ENCODE assay signal across 1 cellular context in the genomic region with DNA sequence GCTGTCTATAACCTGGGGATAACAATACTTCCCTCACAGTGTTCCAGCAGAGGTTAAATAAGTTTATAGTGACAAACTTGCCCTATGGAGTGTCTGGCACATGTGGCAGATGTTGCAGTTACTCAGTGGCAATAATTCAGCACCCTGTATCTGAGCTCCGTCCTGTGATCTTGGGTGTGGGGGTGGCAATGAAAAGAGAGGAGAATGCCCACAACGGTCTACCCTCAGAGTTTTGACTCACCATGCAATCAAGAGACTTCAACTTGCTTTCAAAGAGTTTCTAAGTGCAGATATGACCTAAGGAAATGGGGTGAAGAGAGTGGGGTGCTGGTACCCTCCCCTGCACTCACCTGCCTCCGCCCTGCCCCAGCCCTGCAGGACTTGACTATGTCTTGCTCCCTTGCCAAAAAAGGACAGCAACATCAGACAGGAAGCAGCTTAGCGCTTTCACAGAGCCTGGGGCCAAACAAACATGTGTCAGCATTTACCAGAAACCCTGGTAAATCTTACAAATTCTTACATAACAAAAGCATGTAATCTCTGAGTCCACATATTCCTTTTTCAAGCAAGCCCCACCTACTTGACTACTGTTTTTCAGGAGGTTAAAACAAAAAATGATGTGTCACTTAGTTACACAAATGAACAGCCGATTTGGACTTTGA.
TF ChIP-seq lines count a peak whose summit lies in the region.

No MANE protein-coding gene starts in this region.

TF ChIP-seq in HepG2, 621 proteins besides CTCF, POLR2A, EP300 and RAD21 (continued from another document):
- TF ChIP-seq, protein P1, sequence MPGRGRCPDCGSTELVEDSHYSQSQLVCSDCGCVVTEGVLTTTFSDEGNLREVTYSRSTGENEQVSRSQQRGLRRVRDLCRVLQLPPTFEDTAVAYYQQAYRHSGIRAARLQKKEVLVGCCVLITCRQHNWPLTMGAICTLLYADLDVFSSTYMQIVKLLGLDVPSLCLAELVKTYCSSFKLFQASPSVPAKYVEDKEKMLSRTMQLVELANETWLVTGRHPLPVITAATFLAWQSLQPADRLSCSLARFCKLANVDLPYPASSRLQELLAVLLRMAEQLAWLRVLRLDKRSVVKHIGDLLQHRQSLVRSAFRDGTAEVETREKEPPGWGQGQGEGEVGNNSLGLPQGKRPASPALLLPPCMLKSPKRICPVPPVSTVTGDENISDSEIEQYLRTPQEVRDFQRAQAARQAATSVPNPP (CRISPR knock-in tag; IDR thresholded peaks at IDR 0.05) = no peak
- TF ChIP-seq ZNF430 (CRISPR knock-in tag; IDR thresholded peaks at IDR 0.05) (no peak), MEIS1 (CRISPR knock-in tag; IDR thresholded peaks at IDR 0.05; ENCODE audit: borderline replicate concordance) (no peak), XRCC5 (optimal IDR thresholded peaks at IDR 0.05; ENCODE audit: low read length) (no peak), GPN1 (CRISPR knock-in tag; IDR thresholded peaks at IDR 0.05; ENCODE audit: borderline replicate concordance) (no peak), ZNF510 (CRISPR knock-in tag; IDR thresholded peaks at IDR 0.05; ENCODE audit: low read depth) (no peak)
- TF ChIP-seq, protein P2, sequence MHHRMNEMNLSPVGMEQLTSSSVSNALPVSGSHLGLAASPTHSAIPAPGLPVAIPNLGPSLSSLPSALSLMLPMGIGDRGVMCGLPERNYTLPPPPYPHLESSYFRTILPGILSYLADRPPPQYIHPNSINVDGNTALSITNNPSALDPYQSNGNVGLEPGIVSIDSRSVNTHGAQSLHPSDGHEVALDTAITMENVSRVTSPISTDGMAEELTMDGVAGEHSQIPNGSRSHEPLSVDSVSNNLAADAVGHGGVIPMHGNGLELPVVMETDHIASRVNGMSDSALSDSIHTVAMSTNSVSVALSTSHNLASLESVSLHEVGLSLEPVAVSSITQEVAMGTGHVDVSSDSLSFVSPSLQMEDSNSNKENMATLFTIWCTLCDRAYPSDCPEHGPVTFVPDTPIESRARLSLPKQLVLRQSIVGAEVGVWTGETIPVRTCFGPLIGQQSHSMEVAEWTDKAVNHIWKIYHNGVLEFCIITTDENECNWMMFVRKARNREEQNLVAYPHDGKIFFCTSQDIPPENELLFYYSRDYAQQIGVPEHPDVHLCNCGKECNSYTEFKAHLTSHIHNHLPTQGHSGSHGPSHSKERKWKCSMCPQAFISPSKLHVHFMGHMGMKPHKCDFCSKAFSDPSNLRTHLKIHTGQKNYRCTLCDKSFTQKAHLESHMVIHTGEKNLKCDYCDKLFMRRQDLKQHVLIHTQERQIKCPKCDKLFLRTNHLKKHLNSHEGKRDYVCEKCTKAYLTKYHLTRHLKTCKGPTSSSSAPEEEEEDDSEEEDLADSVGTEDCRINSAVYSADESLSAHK (CRISPR knock-in tag; IDR thresholded peaks at IDR 0.05; ENCODE audit: borderline replicate concordance) = no peak
